ENCODE assay signal across 8 cellular contexts in the genomic region with DNA sequence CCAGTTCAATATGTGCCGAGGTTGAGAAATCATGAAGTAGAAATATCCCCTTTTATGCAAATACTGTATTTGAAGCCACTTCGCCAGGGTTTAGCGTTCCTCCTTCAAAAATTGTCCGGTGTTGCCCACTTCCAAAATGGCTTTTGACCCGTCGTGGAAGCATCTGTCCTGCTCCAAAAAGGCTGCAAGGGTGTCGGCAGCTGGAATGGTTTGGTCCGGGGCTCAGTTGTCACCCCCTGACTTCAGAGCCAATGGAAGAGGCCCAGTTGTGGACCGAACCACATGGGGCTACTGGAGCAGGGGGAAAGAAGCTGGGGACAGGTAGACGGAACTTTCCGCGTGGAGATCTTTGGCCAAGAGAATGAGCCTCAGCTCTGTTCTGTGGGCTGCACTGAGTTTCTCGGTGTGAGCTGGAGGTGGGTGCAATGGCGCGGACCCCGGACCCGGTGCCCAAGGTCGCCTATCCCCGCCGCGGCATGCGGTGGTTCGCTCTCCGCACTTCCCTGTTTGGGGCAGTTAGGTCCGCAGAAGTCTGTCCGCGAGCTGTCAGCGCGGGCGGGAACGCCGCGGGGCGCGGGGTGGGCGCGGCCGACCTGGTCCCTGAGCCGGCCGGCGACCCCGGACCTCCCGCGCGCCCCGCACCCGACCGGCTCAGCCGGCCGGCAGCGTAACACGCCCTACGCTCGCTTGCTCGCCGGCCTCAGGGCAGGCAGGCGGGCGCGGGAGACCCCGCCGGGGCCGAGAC. TPM values are rescaled to one million over a fixed set of nuclear protein-coding genes. Genes with fewer than 3 reads are reported as not detected.
DNase-seq lines count a peak whose midpoint lies in the region; ATAC-seq and TF ChIP-seq lines count a peak whose summit lies in the region.

A gene (plus strand): TSS at position 527 of the 745 bp plus-strand sequence. CDS start 259 bp downstream, outside the sequence.

- peak within 1 kb of the TSS; percentile 96 to 99 for H3K4me3 ChIP-seq in prostate gland

- H3K9me3 ChIP-seq in prostate gland = no peaks in the 10 kb centered on the region

- WGBS in prostate gland = under 1% methylated on average over 60 of the region's 62 CpGs

- intact Hi-C loops in left ventricle myocardium superior (cut with micrococcal nuclease) (no loop called here), prostate gland (cut with DNase I) (loop anchor here (5.0 kb wide), 2 partner anchors 47 to 97 kb away; a partner anchor contains a TSS)

- TF ChIP-seq CTCF in prostate gland (IDR thresholded peaks at IDR 0.05) = peak in 1 of 4 experiments; percentile 18

- DNase-seq in NCI-H187 treated with DMSO at 0.1 percent for 48 hours (lab: John Stamatoyannopoulos, UW) (peak; percentile 80), T-helper 2 cell (peak; percentile 62 to 97 (median 83)), left ventricle myocardium superior (peak; percentile 92), prostate gland (ENCODE audit: low spot score) (peak; percentile 87), ureter (ENCODE audit: low spot score) (peak; percentile 95)

- peak; percentile 40 for ATAC-seq in HG02884 (IDR thresholded peaks at IDR 0.05; ENCODE audit: unreplicated experiment)
- ATAC-seq in left ventricle myocardium superior = peak; percentile 85

- H3K27ac ChIP-seq in angular gyrus (ENCODE audit: low read depth, low read length) (peak within 1 kb of the TSS; percentile 93), prostate gland (peak within 1 kb of the TSS; percentile 79 to 81)

- no peaks in the 10 kb centered on the region for H3K4me1 ChIP-seq in prostate gland (replicated peaks)

- H3K27me3 ChIP-seq in prostate gland (replicated peaks; ENCODE audit: insufficient read depth) = no peaks in the 10 kb centered on the region

- H3K36me3 ChIP-seq in prostate gland = no peaks in the 10 kb centered on the region

- TF ChIP-seq POLR2A in GM10847 (IDR thresholded peaks at IDR 0.05; ENCODE audit: extremely low read depth, insufficient read length) (peak; percentile 98), prostate gland (IDR thresholded peaks at IDR 0.05) (peak; percentile 73)

RNA-seq across cellular contexts. Expression of the gene that starts here (rescaled TPM):
- 24.4 TPM for total RNA-seq in left ventricle myocardium superior
- total RNA-seq in prostate gland = 10 to 100 TPM; 76.1 to 87.4 TPM
- 50.9 TPM for total RNA-seq in ureter

Comparison
In these comparisons a context has a peak if more than half of its experiments do, and no peak if none do; other contexts are left out.
1. Peak in every context shown above with its lines: DNase-seq, ATAC-seq, H3K4me3 ChIP-seq and H3K27ac ChIP-seq.